ENCODE assay signal across 15 cellular contexts in genomic region chr5:14687023-14687665, GRCh38. TPM values are rescaled to one million over a fixed set of nuclear protein-coding genes. Genes with fewer than 3 reads are reported as not detected.
A peak's percentile ranks its signal among the peaks of the same experiment; 100 is the strongest.
DNase-seq lines count a peak whose midpoint lies in the region; ATAC-seq, FAIRE-seq and TF ChIP-seq lines count a peak whose summit lies in the region.
"Had no signal": no experiment of that assay in that cellular context is flagged by ENCODE, and none has a peak within 500 bp of the region (broad histone marks: within the 10 kb centered on the region; RNA-seq: fewer than 3 reads in every experiment).

No MANE protein-coding gene starts in this region.

- POLR2A ChIA-PET in WTC11 (lab: Charles Lee), result no interaction called here

- TF ChIP-seq CTCF in WTC11 (IDR thresholded peaks at IDR 0.05) (no peak), CD14-positive monocyte (IDR thresholded peaks at IDR 0.05) (no peak), kidney (IDR thresholded peaks at IDR 0.05; ENCODE audit: borderline replicate concordance, extremely low read depth, insufficient read depth) (no peak)

- peaks cover 50% of the 10 kb centered on the region for H3K36me3 ChIP-seq in GM23248 (ENCODE audit: low read depth)
- peaks cover 23 to 56% of the 10 kb centered on the region in 2 donors for H3K36me3 ChIP-seq in kidney (ENCODE audit: control insufficient read depth in 1 of 2, insufficient read depth in 2 of 2, low read length in 2 of 2)
- peaks cover 25 to 33% of the 10 kb centered on the region in 2 donors for H3K36me3 ChIP-seq in small intestine (ENCODE audit: control insufficient read depth in 2 of 2, insufficient read depth in 2 of 2, low read length in 2 of 2)

- H3K27me3 Mint-ChIP-seq in WTC11 (ENCODE audit: low read depth) (no peaks in the 10 kb centered on the region), CD14-positive monocyte (ENCODE audit: low read depth in 3 of 3) (peaks cover 0 to 1% (median 1%) of the 10 kb centered on the region in 3 donors)

- H3F3A ChIP-seq in GM23248 (ENCODE audit: insufficient read depth), result peaks cover 7% of the 10 kb centered on the region; the same call in 1 of the 2 replicates

- intact Hi-C loops in Right ventricle myocardium superior (cut with DNase I), result loop anchor here (5.0 kb wide), 1 partner anchor 325 kb away; no protein-coding TSS in a partner anchor
- intact Hi-C loops in CD14-positive monocyte (cut with micrococcal nuclease), result loop anchor here in 1 of 2 donors (5.0 kb wide), 1 partner anchor 325 kb away; no protein-coding TSS in a partner anchor
- intact Hi-C loops in kidney (cut with DNase I), result no loop called here

- in situ Hi-C loops in GM23248 (cut with MboI), result no loop called here

- 50 to 57% methylated on average over 4 of the region's 4 CpGs for WGBS in GM23248 (ENCODE audit: low coverage in 1 of 2, low lambda C conversion rate in 2 of 2, missing lambda C conversion rate in 2 of 2), 2 experiments
- 59 to 77% (median 63%) methylated on average over 4 of the region's 4 CpGs for WGBS in small intestine, 3 donors

- H3K9me3 ChIP-seq in GM23248 (ENCODE audit: low read depth) (no peaks in the 10 kb centered on the region), kidney (ENCODE audit: control insufficient read depth in 1 of 2, low read length in 2 of 2) (peaks cover 2 to 8% of the 10 kb centered on the region in 2 donors), small intestine (ENCODE audit: control insufficient read depth, low read depth) (no peaks in the 10 kb centered on the region)
- H3K9me3 ChIP-seq: SK-N-SH, upper lobe of left lung had no signal

- H3K4me3 ChIP-seq in GM23248 (no peak overlapping the region), skin epidermis (no peak overlapping the region), kidney (ENCODE audit: low read length in 2 of 2) (no peak overlapping the region), small intestine (ENCODE audit: low read depth in 1 of 2, low read length in 2 of 2) (no peak overlapping the region)
- H3K4me3 ChIP-seq: upper lobe of left lung had no signal

- peaks cover 27% of the 10 kb centered on the region for H3K79me2 ChIP-seq in GM23248 (ENCODE audit: insufficient read depth)

- no peak overlapping the region for H3K27ac Mint-ChIP-seq in WTC11
- H3K27ac Mint-ChIP-seq in CD14-positive monocyte, result no peak overlapping the region

- H3K4me1 Mint-ChIP-seq in WTC11 (peaks cover 6% of the 10 kb centered on the region), CD14-positive monocyte (no peaks in the 10 kb centered on the region)

- H3K36me3 Mint-ChIP-seq in WTC11 (peaks cover 40% of the 10 kb centered on the region), CD14-positive monocyte (peaks cover 90 to 92% of the 10 kb centered on the region in 2 donors)

- no peak overlapping the region for H3K4me3 Mint-ChIP-seq in WTC11
- H3K4me3 Mint-ChIP-seq in CD14-positive monocyte, result no peak overlapping the region

- H3K27me3 ChIP-seq in GM23248 (replicated peaks; ENCODE audit: insufficient read depth) (no peaks in the 10 kb centered on the region), small intestine (ENCODE audit: control insufficient read depth in 2 of 2, insufficient read depth in 2 of 2, low read length in 2 of 2) (no peaks in the 10 kb centered on the region)
- H3K27me3 ChIP-seq: upper lobe of left lung had no signal

- H3K4me2 ChIP-seq in GM23248 (ENCODE audit: unreplicated experiment), result no peak overlapping the region
- H3K4me2 ChIP-seq: SK-N-SH had no signal

- H3K9ac ChIP-seq in GM23248, result no peak overlapping the region
- H3K9ac ChIP-seq in kidney (ENCODE audit: low read length in 2 of 2), result no peak overlapping the region
- H3K9ac ChIP-seq: SK-N-SH had no signal

- H3K4me1 ChIP-seq in GM23248 (ENCODE audit: insufficient read depth) (no peaks in the 10 kb centered on the region), kidney (ENCODE audit: control insufficient read depth in 1 of 2, insufficient read depth in 1 of 2, low read depth in 1 of 2, low read length in 2 of 2) (no peaks in the 10 kb centered on the region), small intestine (ENCODE audit: control insufficient read depth in 2 of 2, insufficient read depth in 1 of 2, low read depth in 1 of 2, low read length in 1 of 2) (no peaks in the 10 kb centered on the region)
- H3K4me1 ChIP-seq: upper lobe of left lung had no signal

- no peaks in the 10 kb centered on the region for H3K9me2 ChIP-seq in GM23248 (ENCODE audit: insufficient read depth)
- H3K9me2 ChIP-seq: SK-N-SH had no signal

- H4K20me1 ChIP-seq in GM23248 (ENCODE audit: insufficient read depth), result no peaks in the 10 kb centered on the region

- FAIRE-seq in kidney (lab: Jason Lieb, UNC), result no peak
- FAIRE-seq in small intestine (lab: Jason Lieb, UNC), result no peak
- FAIRE-seq: islet of Langerhans had no signal

- ATAC-seq in WTC11, result peak; percentile 72
- peak; percentile 61 for ATAC-seq in Right ventricle myocardium superior (ENCODE audit: poor library complexity)

- H3K9me3 Mint-ChIP-seq in WTC11 (peaks cover 11% of the 10 kb centered on the region; the same call in 1 of the 2 replicates), CD14-positive monocyte (peaks cover 2 to 14% (median 10%) of the 10 kb centered on the region in 7 donors)

- no peak overlapping the region for H3K27ac ChIP-seq in GM23248
- peak overlapping the region in 16 of 21 experiments; percentile 1 to 68 (median 44) for H3K27ac ChIP-seq in skin epidermis
- H3K27ac ChIP-seq in kidney (ENCODE audit: low read depth in 2 of 2, low read length in 2 of 2), result no peak overlapping the region
- no peak overlapping the region for H3K27ac ChIP-seq in small intestine (ENCODE audit: low read depth in 1 of 2, low read length in 1 of 2)
- H3K27ac ChIP-seq: upper lobe of left lung had no signal

- no peak overlapping the region for H2AFZ ChIP-seq in GM23248

- CTCF ChIA-PET in WTC11 (lab: Charles Lee), result interaction anchor here (0.6 to 4.0 kb wide), 3 partner anchors 16 to 316 kb away, joined by 3 to 28 read pairs (median 26); no protein-coding TSS in a partner anchor

- peak; percentile 27 for DNase-seq in GM23248
- no peak for DNase-seq in WTC11 (ENCODE audit: low spot score)
- no peak for DNase-seq in Right ventricle myocardium superior
- no peak for DNase-seq in CD14-positive monocyte (ENCODE audit: low spot score)
- DNase-seq in kidney, result no peak
- DNase-seq in stimulated activated naive CD4-positive, alpha-beta T cell treated with Interleukin-2 at 50 U/mL for 16 hours (lab: John Stamatoyannopoulos, UW), result no peak
- no peak for DNase-seq in small intestine
- DNase-seq: activated effector memory CD4-positive, alpha-beta T cell treated with anti-CD3 and anti-CD28 coated beads, Interleukin-2, amount 50 U/mL, for 16 hours; effector CD8-positive, alpha-beta T cell; GDM1; SK-N-SH; stimulated activated CD4-positive, alpha-beta T cell treated with anti-CD3 and anti-CD28 coated beads, Interleukin-2, amount 100 ng/mL, for 48 hours; upper lobe of left lung had no signal

TF ChIP-seq in WTC11, 78 proteins besides CTCF, POLR2A, EP300 and RAD21 (continues in another document):
- TF ChIP-seq ZMAT4 (CRISPR knock-in tag; IDR thresholded peaks at IDR 0.05) (no peak), EMX1 (CRISPR knock-in tag; IDR thresholded peaks at IDR 0.05) (no peak), CDX4 (CRISPR knock-in tag; IDR thresholded peaks at IDR 0.05; ENCODE audit: borderline replicate concordance) (no peak), GTF2I (CRISPR knock-in tag; conservative IDR thresholded peaks at IDR 0.05) (no peak), ZNF121 (CRISPR knock-in tag; IDR thresholded peaks at IDR 0.05) (no peak), ETV6 (CRISPR knock-in tag; IDR thresholded peaks at IDR 0.05) (no peak), USF2 (CRISPR knock-in tag; IDR thresholded peaks at IDR 0.05) (no peak), FOXP1 (CRISPR knock-in tag; IDR thresholded peaks at IDR 0.05; ENCODE audit: borderline replicate concordance) (no peak)

RNA-seq across cellular contexts. Expression of gene OTULIN, which starts 22.6 kb away (rescaled TPM):
- 24.4 and 36.8 TPM in 2 replicates for total RNA-seq in GM23248 (2014; rRNA removed; shearing (Covaris generic))
- polyA plus RNA-seq in GM23248 (2016; fragmentation: Nextera tagmentation; extraction: Ambion mirVana), result 12.8 and 13.7 TPM in 2 replicates
- 23.0 to 25.0 TPM (median 24.1 TPM) in 3 replicates for total RNA-seq in WTC11 (2021)
- 23.1 TPM for total RNA-seq in Right ventricle myocardium superior
- polyA plus RNA-seq in CD14-positive monocyte, result 10 to 100 TPM; 13.7 to 14.2 TPM
- total RNA-seq in kidney, result 28.4 TPM
- polyA plus RNA-seq in kidney (ENCODE audit: insufficient read depth, low read depth, low replicate concordance), result 9.0 TPM
- 1 to 10 TPM; 3.1 to 8.4 (median 3.2) TPM for polyA plus RNA-seq in small intestine

Comparison
In these comparisons a context has a peak if more than half of its experiments do, and no peak if none do; other contexts are left out.
1. H3K27ac ChIP-seq: peak in skin epidermis (16 of 21); none in GM23248 (single experiment), kidney (0 of 2) and small intestine (0 of 2).